Comparison of ENCODE assay signal across 24 cellular contexts in the genomic region with DNA sequence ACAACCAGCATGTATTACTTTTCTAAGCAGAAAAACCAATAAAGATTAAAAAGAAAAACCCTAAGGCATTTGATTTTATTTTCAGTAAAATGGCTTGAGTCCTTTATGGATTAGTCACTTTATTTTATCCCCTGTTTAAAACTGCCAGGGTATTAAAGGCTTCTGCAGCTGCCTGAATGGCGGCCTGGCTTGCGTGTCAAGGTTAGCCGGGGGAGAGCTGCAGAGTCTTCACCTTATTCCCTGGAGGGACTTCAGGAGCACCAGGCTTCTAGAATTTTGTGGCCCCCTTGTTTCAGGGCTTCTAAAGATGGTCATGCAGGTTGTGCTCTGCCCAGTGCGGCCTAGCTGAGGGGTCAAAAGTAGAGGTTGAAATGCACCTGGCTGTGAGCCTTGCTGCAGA. TPM values are rescaled to one million over a fixed set of nuclear protein-coding genes. Genes with fewer than 3 reads are reported as not detected.
DNase-seq lines count a peak whose midpoint lies in the region; ATAC-seq, FAIRE-seq and TF ChIP-seq lines count a peak whose summit lies in the region.
"Had no signal": no experiment of that assay in that cellular context is flagged by ENCODE, and none has a peak within 500 bp of the region (broad histone marks: within the 10 kb centered on the region; RNA-seq: fewer than 3 reads in every experiment).

No MANE protein-coding gene starts in this region.

- ATAC-seq in activated naive CD8-positive, alpha-beta T cell treated with anti-CD3 and anti-CD28 coated beads, Interleukin-2, amount 50 U/mL, for 24 hours = no peak
- ATAC-seq in left lobe of liver (peak; percentile 55), PC-3 (no peak), HG03460 (IDR thresholded peaks at IDR 0.05; ENCODE audit: unreplicated experiment) (no peak)

- H3K36me3 ChIP-seq in PC-3 (ENCODE audit: low read depth, low read length) = no peaks in the 10 kb centered on the region

- no peak overlapping the region for H3K4me2 ChIP-seq in PC-3 (ENCODE audit: low read length)
- H3K4me2 ChIP-seq: SK-N-SH had no signal

- no peak for DNase-seq in activated naive CD8-positive, alpha-beta T cell treated with anti-CD3 and anti-CD28 coated beads, Interleukin-2, amount 50 U/mL, for 24 hours
- no peak for DNase-seq in activated naive CD8-positive, alpha-beta T cell treated with anti-CD3 and anti-CD28 coated beads for 36 hours
- DNase-seq in NCI-H82 treated with DMSO at 0.1 percent for 48 hours (lab: John Stamatoyannopoulos, UW; ENCODE audit: unreplicated experiment) (peak; percentile 28), left lobe of liver (ENCODE audit: low spot score) (no peak), PC-3 (no peak), HTR-8/SVneo (ENCODE audit: insufficient read length, low spot score) (no peak), kidney tubule cell (ENCODE audit: low spot score) (no peak)
- DNase-seq: 8988T, C1 segment of cervical spinal cord, COR-L47, DMS 273 treated with DMSO at 0.1 percent for 48 hours, DMS79 treated with DMSO at 0.1 percent for 48 hours, H7, HFFc6, KG1, NCI-H1105 treated with DMSO at 0.1 percent for 48 hours, NCI-H2081, NCI-H2171 treated with DMSO at 0.1 percent for 48 hours, NCI-H446 treated with DMSO at 0.1 percent for 48 hours, NCI-H526 treated with DMSO at 0.1 percent for 48 hours, SIG-M5, SK-N-SH had no signal

- no peaks in the 10 kb centered on the region for H3K79me2 ChIP-seq in PC-3 (ENCODE audit: low read length)

- H3K4me3 ChIP-seq in PC-3 (ENCODE audit: low read length) = no peak overlapping the region

- no peaks in the 10 kb centered on the region for H3K27me3 Mint-ChIP-seq in activated naive CD8-positive, alpha-beta T cell treated with anti-CD3 and anti-CD28 coated beads, Interleukin-2, amount 50 U/mL, for 24 hours
- H3K27me3 Mint-ChIP-seq in activated naive CD8-positive, alpha-beta T cell treated with anti-CD3 and anti-CD28 coated beads for 36 hours = no peaks in the 10 kb centered on the region

- no peaks in the 10 kb centered on the region for H3K9me3 ChIP-seq in PC-3 (ENCODE audit: low read length)
- H3K9me3 ChIP-seq: SK-N-SH had no signal

- peak overlapping the region; percentile 18 for H3K27ac Mint-ChIP-seq in activated naive CD8-positive, alpha-beta T cell treated with anti-CD3 and anti-CD28 coated beads, Interleukin-2, amount 50 U/mL, for 24 hours
- no peak overlapping the region for H3K27ac Mint-ChIP-seq in activated naive CD8-positive, alpha-beta T cell treated with anti-CD3 and anti-CD28 coated beads for 36 hours
- H3K27ac Mint-ChIP-seq: HFFc6 had no signal

- no peak overlapping the region for H3K27ac ChIP-seq in PC-3 (ENCODE audit: low read length)
- H3K27ac ChIP-seq: RWPE1 had no signal

- no peaks in the 10 kb centered on the region for H3F3A ChIP-seq in PC-3 (ENCODE audit: low read length, unreplicated experiment)

- peaks cover 4% of the 10 kb centered on the region for H3K36me3 Mint-ChIP-seq in activated naive CD8-positive, alpha-beta T cell treated with anti-CD3 and anti-CD28 coated beads, Interleukin-2, amount 50 U/mL, for 24 hours (ENCODE audit: low read depth)
- peaks cover 17% of the 10 kb centered on the region for H3K36me3 Mint-ChIP-seq in activated naive CD8-positive, alpha-beta T cell treated with anti-CD3 and anti-CD28 coated beads for 36 hours

- no peaks in the 10 kb centered on the region for H3K9me2 ChIP-seq in PC-3 (replicated peaks; ENCODE audit: low read length)
- H3K9me2 ChIP-seq: SK-N-SH had no signal

- no TSS peak for BruUV-seq in PC-3 (replicated peaks; lab: Mats Ljungman, UMichigan)

- H3K4me1 ChIP-seq in PC-3 (ENCODE audit: insufficient read depth, low read length) = no peaks in the 10 kb centered on the region

- no peak for FAIRE-seq in HTR-8/SVneo (lab: Jason Lieb, UNC)

- POLR2A ChIA-PET in PC-3 (lab: Charles Lee; ENCODE audit: unreplicated experiment) = no interaction called here

- no peak for TF ChIP-seq CTCF in PC-3 (conservative IDR thresholded peaks at IDR 0.05; ENCODE audit: low read depth, low read length)

- H3K4me1 Mint-ChIP-seq in activated naive CD8-positive, alpha-beta T cell treated with anti-CD3 and anti-CD28 coated beads, Interleukin-2, amount 50 U/mL, for 24 hours = peaks cover 82% of the 10 kb centered on the region
- H3K4me1 Mint-ChIP-seq in activated naive CD8-positive, alpha-beta T cell treated with anti-CD3 and anti-CD28 coated beads for 36 hours = peaks cover 73% of the 10 kb centered on the region

- H3K9me3 Mint-ChIP-seq in activated naive CD8-positive, alpha-beta T cell treated with anti-CD3 and anti-CD28 coated beads, Interleukin-2, amount 50 U/mL, for 24 hours = no peaks in the 10 kb centered on the region
- no peaks in the 10 kb centered on the region for H3K9me3 Mint-ChIP-seq in activated naive CD8-positive, alpha-beta T cell treated with anti-CD3 and anti-CD28 coated beads for 36 hours
- H3K9me3 Mint-ChIP-seq: HFFc6 had no signal

- no peak overlapping the region for H3K4me3 Mint-ChIP-seq in activated naive CD8-positive, alpha-beta T cell treated with anti-CD3 and anti-CD28 coated beads, Interleukin-2, amount 50 U/mL, for 24 hours
- H3K4me3 Mint-ChIP-seq in activated naive CD8-positive, alpha-beta T cell treated with anti-CD3 and anti-CD28 coated beads for 36 hours = no peak overlapping the region
- H3K4me3 Mint-ChIP-seq: HFFc6 had no signal

- H4K20me1 ChIP-seq in PC-3 (ENCODE audit: low read length) = no peaks in the 10 kb centered on the region

- H3K9ac ChIP-seq in PC-3 (ENCODE audit: low read length) = no peak overlapping the region
- H3K9ac ChIP-seq: SK-N-SH had no signal

- intact Hi-C loops in PC-3 (cut with micrococcal nuclease) = no loop called here

- H2AFZ ChIP-seq in PC-3 (ENCODE audit: low read length) = no peak overlapping the region

- no peaks in the 10 kb centered on the region for H3K27me3 ChIP-seq in PC-3 (ENCODE audit: low read length)

- CTCF ChIA-PET in PC-3 (lab: Charles Lee) = no interaction called here

RNA-seq across cellular contexts. Expression of a gene that starts 58.0 kb away (rescaled TPM):
- total RNA-seq in activated naive CD8-positive, alpha-beta T cell treated with anti-CD3 and anti-CD28 coated beads for 36 hours = 10 to 100 TPM; 72.0 to 72.8 TPM
- total RNA-seq in left lobe of liver = 18.1 TPM
- total RNA-seq in PC-3 (2014; rRNA removed) = 14.8 and 23.7 TPM in 2 replicates
